12 cellular contexts compared by ENCODE assay signal in the genomic region with DNA sequence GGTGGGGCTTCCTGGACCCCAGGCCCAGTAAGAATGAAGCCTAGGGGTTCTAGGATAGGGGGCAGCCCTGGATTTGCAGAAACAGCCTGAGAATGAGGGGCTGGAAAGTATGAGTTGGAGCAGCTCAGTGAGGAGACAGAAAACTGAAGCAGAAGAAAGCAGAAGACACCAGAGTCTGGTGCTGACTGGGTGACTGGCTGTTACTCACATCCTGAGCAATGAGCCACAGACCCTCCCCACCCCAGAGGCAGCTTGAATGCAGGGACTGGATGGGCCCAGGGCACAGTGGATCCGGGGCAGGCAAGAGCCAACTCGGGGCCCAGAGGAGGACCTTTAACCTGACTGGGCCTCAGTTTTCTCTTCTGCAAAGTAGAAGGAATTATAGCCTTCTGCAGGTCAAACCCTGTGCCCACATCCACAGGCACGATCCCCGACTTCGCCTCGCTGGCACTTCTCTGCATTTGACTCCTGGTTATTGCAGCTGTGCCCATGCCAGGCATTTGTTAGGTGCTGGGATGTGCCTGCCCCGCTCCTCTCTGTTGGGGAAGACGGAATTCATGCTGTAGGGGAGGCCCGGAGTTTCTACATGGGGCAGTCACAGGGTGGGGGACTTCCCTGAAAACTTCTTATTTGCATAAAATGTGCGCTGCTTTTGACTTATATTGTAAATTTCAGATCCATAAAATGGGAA. TPM values are rescaled to one million over a fixed set of nuclear protein-coding genes. Genes with fewer than 3 reads are reported as not detected.
A peak's percentile ranks its signal among the peaks of the same experiment; 100 is the strongest.
DNase-seq lines count a peak whose midpoint lies in the region; ATAC-seq, FAIRE-seq and TF ChIP-seq lines count a peak whose summit lies in the region.
"Had no signal": no experiment of that assay in that cellular context is flagged by ENCODE, and none has a peak within 500 bp of the region (broad histone marks: within the 10 kb centered on the region; RNA-seq: fewer than 3 reads in every experiment).

No MANE protein-coding gene starts in this region.

- no peak for TF ChIP-seq CTCF in GM12878 (IDR thresholded peaks at IDR 0.05 in 2 of 3, conservative IDR thresholded peaks at IDR 0.05 in 1 of 3; ENCODE audit: control insufficient read depth in 2 of 3, extremely low read depth in 1 of 3, insufficient read depth in 1 of 3, low read depth in 3 of 3, low read length in 3 of 3)
- TF ChIP-seq CTCF in coronary artery (IDR thresholded peaks at IDR 0.05), result no peak

- SMC1A ChIA-PET in GM12878 (lab: Charles Lee; ENCODE audit: uncharacterized antibody, unreplicated experiment), result no interaction called here

- FAIRE-seq in GM12878 (lab: Jason Lieb, UNC) (no peak), urothelium cell line (lab: Jason Lieb, UNC) (peak; percentile 94)

- intact Hi-C loops in GM12878 (cut with micrococcal nuclease; ENCODE audit: unreplicated experiment), result no loop called here

- H3K4me1 ChIP-seq in GM12878 (ENCODE audit: control insufficient read depth, insufficient read depth, low read length), result peaks cover 27% of the 10 kb centered on the region

- H3K36me3 ChIP-seq in GM12878 (ENCODE audit: control insufficient read depth in 2 of 2, insufficient read depth in 2 of 2, low read length in 1 of 2), result no peaks in the 10 kb centered on the region

- no peak for TF ChIP-seq RAD21 in GM12878 (IDR thresholded peaks at IDR 0.05; ENCODE audit: insufficient read depth, low read depth, low read length)

- peak overlapping the region; percentile 63 for H3K4me2 ChIP-seq in GM12878 (ENCODE audit: control insufficient read depth, insufficient read depth)

- H3K27me3 ChIP-seq in GM12878 (replicated peaks in 1 of 2; ENCODE audit: control insufficient read depth in 2 of 2, insufficient read depth in 2 of 2, low read length in 1 of 2), result no peaks in the 10 kb centered on the region

- H3K9ac ChIP-seq in GM12878 (ENCODE audit: control insufficient read depth, insufficient read depth, low read length), result no peak overlapping the region

- no peaks in the 10 kb centered on the region for H3K9me3 Mint-ChIP-seq in activated naive CD4-positive, alpha-beta T cell treated with anti-CD3 and anti-CD28 coated beads, Interleukin-2, amount 50 U/mL, for 72 hours
- H3K9me3 Mint-ChIP-seq: naive B cell had no signal

- no peaks in the 10 kb centered on the region for H3K36me3 Mint-ChIP-seq in activated naive CD4-positive, alpha-beta T cell treated with anti-CD3 and anti-CD28 coated beads, Interleukin-2, amount 50 U/mL, for 72 hours
- H3K36me3 Mint-ChIP-seq: naive B cell had no signal

- DNase-seq in activated naive CD4-positive, alpha-beta T cell treated with anti-CD3 and anti-CD28 coated beads, Interleukin-2, amount 50 U/mL, for 72 hours (ENCODE audit: low spot score in 2 of 2), result no peak
- no peak for DNase-seq in activated naive CD4-positive, alpha-beta T cell treated with Interleukin-2 at 50 U/mL for 16 hours
- DNase-seq in GM12878 (ENCODE audit: low read depth, low spot score) (no peak), urothelium cell line (ENCODE audit: low spot score) (peak; percentile 67), NCI-H1930 (lab: John Stamatoyannopoulos, UW) (no peak), coronary artery (ENCODE audit: low spot score) (no peak)
- DNase-seq: activated effector memory CD4-positive, alpha-beta T cell treated with Interleukin-2 at 50 U/mL for 16 hours; C1 segment of cervical spinal cord; naive B cell had no signal

- no peaks in the 10 kb centered on the region for H4K20me1 ChIP-seq in GM12878 (ENCODE audit: control insufficient read depth, insufficient read depth)

- H3K27ac ChIP-seq in GM12878 (ENCODE audit: control insufficient read depth, insufficient read depth) (peak overlapping the region; percentile 53), coronary artery (no peak overlapping the region)

- H3K4me3 ChIP-seq in GM12878 (no peak overlapping the region), coronary artery (no peak overlapping the region)

- WGBS in GM12878 (ENCODE audit: insufficient coverage, insufficient replicate concordance, low lambda C conversion rate, missing lambda C conversion rate), result 36% methylated on average over 10 of the region's 10 CpGs

- TF ChIP-seq EP300 in GM12878 (IDR thresholded peaks at IDR 0.05; ENCODE audit: borderline replicate concordance in 1 of 2, control insufficient read depth in 1 of 2, low read depth in 2 of 2, low read length in 2 of 2), result no peak

- CTCF ChIA-PET in GM12878 (lab: Yijun Ruan, JAX), result interaction anchor here (1.2 to 1.6 kb wide), 3 partner anchors 12 to 244 kb away, joined by 3 to 4 read pairs (median 4); no protein-coding TSS in a partner anchor

- no peaks in the 10 kb centered on the region for H3K9me3 ChIP-seq in GM12878 (replicated peaks; ENCODE audit: control insufficient read depth, insufficient read depth, low read length)

- POLR2A ChIA-PET in GM12878 (lab: Charles Lee), result interaction anchor here (1.9 kb wide), 1 partner anchor 25 kb away, joined by 5 read pairs; no protein-coding TSS in a partner anchor

- in situ Hi-C loops in GM12878 (cut with MboI), result no loop called here

- no peak for TF ChIP-seq POLR2A in GM12878 (IDR thresholded peaks at IDR 0.05; ENCODE audit: low read depth, low read length)

- peak; percentile 61 to 67 for ATAC-seq in activated naive CD4-positive, alpha-beta T cell treated with anti-CD3 and anti-CD28 coated beads, Interleukin-2, amount 50 U/mL, for 72 hours
- peak; percentile 48 for ATAC-seq in HG02885 (IDR thresholded peaks at IDR 0.05; ENCODE audit: poor library complexity, unreplicated experiment)
- ATAC-seq in GM12878, result peak; percentile 72
- ATAC-seq in GM18867 (IDR thresholded peaks at IDR 0.05; ENCODE audit: unreplicated experiment), result no peak
- ATAC-seq: Panc1 had no signal

- no TSS peak for BruUV-seq in GM12878 (replicated peaks; lab: Mats Ljungman, UMichigan)

- H3K79me2 ChIP-seq in GM12878 (ENCODE audit: control insufficient read depth, insufficient read depth, low read length), result no peaks in the 10 kb centered on the region

- H3K27ac Mint-ChIP-seq in activated naive CD4-positive, alpha-beta T cell treated with anti-CD3 and anti-CD28 coated beads, Interleukin-2, amount 50 U/mL, for 72 hours, result no peak overlapping the region
- H3K27ac Mint-ChIP-seq: naive B cell had no signal

- RAD21 ChIA-PET in GM12878 (lab: Charles Lee; ENCODE audit: unreplicated experiment), result interaction anchor here (0.8 kb wide), 1 partner anchor 156 kb away, joined by 3 read pairs; no protein-coding TSS in a partner anchor

- H2AFZ ChIP-seq in GM12878 (ENCODE audit: control insufficient read depth, low read depth, low read length), result peak overlapping the region; percentile 19; the same call in 1 of the 2 replicates

TF ChIP-seq in GM12878, 131 proteins besides CTCF, POLR2A, EP300 and RAD21:
- TF ChIP-seq BHLHE40 (IDR thresholded peaks at IDR 0.05; ENCODE audit: borderline replicate concordance in 1 of 2, low read depth in 2 of 2, low read length in 1 of 2), result no peak
- no peak for TF ChIP-seq YBX1 (IDR thresholded peaks at IDR 0.05)
- TF ChIP-seq STAT3 (IDR thresholded peaks at IDR 0.05; ENCODE audit: low read depth, low read length), result no peak
- no peak for TF ChIP-seq RFX5 (IDR thresholded peaks at IDR 0.05; ENCODE audit: low read depth, low read length)
- TF ChIP-seq POU2F2 (IDR thresholded peaks at IDR 0.05; ENCODE audit: borderline replicate concordance, low read depth, low read length), result peak; percentile 56; the same call in 1 of the 3 replicates
- TF ChIP-seq HCFC1 (IDR thresholded peaks at IDR 0.05; ENCODE audit: low read length), result 0 out of 2 replicates have a peak, but pooled peaks have one; percentile 7
- 0 out of 2 replicates have a peak, but pooled peaks have one; percentile 29 for TF ChIP-seq CBX5 (IDR thresholded peaks at IDR 0.05; ENCODE audit: low read depth)
- TF ChIP-seq ZNF384 (IDR thresholded peaks at IDR 0.05; ENCODE audit: borderline replicate concordance, low read depth, low read length), result no peak

RNA-seq across cellular contexts. Expression of a gene that starts 8.5 kb away (rescaled TPM):
- under 1 TPM in 1 of 2 donors, not detected in 1; 0.70 TPM for total RNA-seq in activated naive CD4-positive, alpha-beta T cell treated with anti-CD3 and anti-CD28 coated beads, Interleukin-2, amount 50 U/mL, for 72 hours
- 26.1 and 27.1 TPM in 2 replicates for total RNA-seq in GM12878 (2013; cell fraction: nucleolus; rRNA removed)
- total RNA-seq in GM12878 (2014; rRNA removed) (3.7 and 5.5 TPM in 2 replicates), GM12878 (2014; rRNA removed; fragmentation: Illumina TruSeq; extraction: Trizol) (2.0 and 2.2 TPM in 2 replicates), GM12878 (2021) (7.6 and 8.3 TPM in 2 replicates)
- polyA plus RNA-seq in GM12878 (2011; ENCODE audit: low read depth), result 2.1 TPM
- polyA plus RNA-seq in GM12878 (2011; rRNA removed) (3.1 and 8.2 TPM in 2 replicates), GM12878 (2014; fragmentation: Illumina TruSeq; extraction: Trizol) (1.7 and 3.7 TPM in 2 replicates), GM12878 (2014; fragmentation: Nextera tagmentation; extraction: Ambion mirVana) (under 1 TPM; 0.42 to 0.84 TPM), GM12878 (2014; rRNA removed) (4.2 and 4.5 TPM in 2 replicates), GM12878 (2016; fragmentation: Nextera tagmentation; extraction: Ambion mirVana) (1 to 10 TPM; 5.5 to 6.5 TPM)
- 7.1 and 8.9 TPM in 2 replicates for polyA plus RNA-seq in GM12878 (2011; cell fraction: cytosol; rRNA removed)
- 27.0 and 29.6 TPM in 2 replicates for polyA plus RNA-seq in GM12878 (2011; cell fraction: nucleus; rRNA removed)
- 3.2 and 4.4 TPM in 2 replicates for polyA plus RNA-seq in GM12878 (2012)
- polyA minus RNA-seq in GM12878 (2011; rRNA and poly(A)+ RNA removed), result 10.4 and 10.8 TPM in 2 replicates
- polyA minus RNA-seq in GM12878 (2011; cell fraction: cytosol; rRNA and poly(A)+ RNA removed), result 4.3 and 6.8 TPM in 2 replicates
- 6.9 and 13.1 TPM in 2 replicates for polyA minus RNA-seq in GM12878 (2011; cell fraction: nucleus; rRNA and poly(A)+ RNA removed)
